Comparison of ENCODE assay signal across 16 cellular contexts in the genomic region with DNA sequence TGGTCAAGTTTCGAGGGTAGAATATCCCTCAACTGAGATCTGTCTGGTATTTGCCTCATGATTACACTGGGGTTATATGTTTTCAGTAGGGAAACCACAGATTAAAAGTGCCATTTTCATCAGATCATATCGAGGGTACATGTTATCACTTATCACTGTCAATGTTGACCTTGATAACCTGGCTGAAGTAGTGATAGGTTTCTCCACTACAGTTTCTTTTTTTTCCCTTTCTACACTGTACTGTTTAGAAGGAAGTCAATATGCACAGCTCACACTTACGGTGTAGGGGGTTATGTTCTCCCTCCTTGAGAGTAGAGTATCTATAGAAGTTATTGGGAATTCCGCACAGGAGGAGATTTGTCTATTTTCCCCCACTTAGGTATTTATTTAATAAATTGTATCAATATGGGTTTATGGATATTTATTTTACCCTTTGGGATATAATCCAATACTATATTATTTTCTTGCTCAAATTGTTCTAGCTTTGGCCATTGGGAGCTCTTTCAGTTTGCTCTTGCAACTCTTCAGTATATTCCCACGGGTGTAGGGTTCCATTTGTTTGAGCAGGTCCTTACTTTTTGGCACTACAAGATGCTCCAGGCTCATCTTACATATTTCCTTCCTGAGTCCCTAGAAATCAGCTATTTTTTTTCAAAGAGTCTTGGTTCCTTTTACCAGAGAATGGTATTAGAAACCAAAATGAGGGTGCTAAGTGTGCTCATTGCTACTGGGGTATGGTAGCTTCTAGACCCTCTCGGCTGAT.
A peak's percentile ranks its signal among the peaks of the same experiment; 100 is the strongest.
DNase-seq lines count a peak whose midpoint lies in the region; ATAC-seq and TF ChIP-seq lines count a peak whose summit lies in the region.
"Had no signal": no experiment of that assay in that cellular context is flagged by ENCODE, and none has a peak within 500 bp of the region (broad histone marks: within the 10 kb centered on the region; RNA-seq: fewer than 3 reads in every experiment).

No MANE protein-coding gene starts in this region.

- no peaks in the 10 kb centered on the region for H3K27me3 ChIP-seq in gastrocnemius medialis
- H3K27me3 ChIP-seq: BLaER1 treated with 17β-estradiol and CSF1 and Interleukin-3, amounts not matched to agents 10 nM and 100 nM had no signal

- H3K27ac ChIP-seq in gastrocnemius medialis: peak overlapping the region; percentile 17 to 57 (median 35)
- H3K27ac ChIP-seq: BLaER1 treated with 17β-estradiol and CSF1 and Interleukin-3, amounts not matched to agents 10 nM and 100 nM had no signal

- H3K27me3 Mint-ChIP-seq in activated naive CD8-positive, alpha-beta T cell treated with anti-CD3 and anti-CD28 coated beads, Interleukin-2, amount 10 ng/mL, durations not matched to agents 7 days and 5 days: no peaks in the 10 kb centered on the region
- no peaks in the 10 kb centered on the region for H3K27me3 Mint-ChIP-seq in activated naive CD8-positive, alpha-beta T cell treated with anti-CD3 and anti-CD28 coated beads, Interleukin-2, amount 50 U/mL, for 24 hours
- H3K27me3 Mint-ChIP-seq in nephron progenitor cell (ENCODE audit: low read depth, poor library complexity): no peaks in the 10 kb centered on the region
- H3K27me3 Mint-ChIP-seq: CD4-positive, CD25-positive, alpha-beta regulatory T cell had no signal

- in situ Hi-C loops in gastrocnemius medialis (cut with MboI; ENCODE audit: low sequenced_read_pairs in 4 of 4): loop anchor here (25.0 kb wide), 1 partner anchor 335 kb away; no protein-coding TSS in a partner anchor

- H3K4me3 ChIP-seq in fibroblast of mammary gland (ENCODE audit: control insufficient read depth, low read depth, low read length) (no peak overlapping the region), gastrocnemius medialis (no peak overlapping the region)
- H3K4me3 ChIP-seq: BLaER1 treated with 17β-estradiol and CSF1 and Interleukin-3, amounts not matched to agents 10 nM and 100 nM; GM23338 had no signal

- H3K27ac Mint-ChIP-seq in activated naive CD8-positive, alpha-beta T cell treated with anti-CD3 and anti-CD28 coated beads, Interleukin-2, amount 10 ng/mL, durations not matched to agents 7 days and 5 days: peak overlapping the region; percentile 3
- H3K27ac Mint-ChIP-seq in activated naive CD8-positive, alpha-beta T cell treated with anti-CD3 and anti-CD28 coated beads, Interleukin-2, amount 50 U/mL, for 24 hours: no peak overlapping the region
- H3K27ac Mint-ChIP-seq in nephron progenitor cell: no peak overlapping the region
- H3K27ac Mint-ChIP-seq: CD4-positive, CD25-positive, alpha-beta regulatory T cell; GM23338 had no signal

- peaks cover 6 to 20% of the 10 kb centered on the region in 2 donors for H3K4me1 ChIP-seq in gastrocnemius medialis
- H3K4me1 ChIP-seq: BLaER1 treated with 17β-estradiol and CSF1 and Interleukin-3, amounts not matched to agents 10 nM and 100 nM had no signal

- no peaks in the 10 kb centered on the region for H3K9me3 ChIP-seq in gastrocnemius medialis

- peaks cover 2% of the 10 kb centered on the region for H3K9me3 Mint-ChIP-seq in activated naive CD8-positive, alpha-beta T cell treated with anti-CD3 and anti-CD28 coated beads, Interleukin-2, amount 10 ng/mL, durations not matched to agents 7 days and 5 days
- no peaks in the 10 kb centered on the region for H3K9me3 Mint-ChIP-seq in activated naive CD8-positive, alpha-beta T cell treated with anti-CD3 and anti-CD28 coated beads, Interleukin-2, amount 50 U/mL, for 24 hours
- H3K9me3 Mint-ChIP-seq in nephron progenitor cell: peaks cover 58% of the 10 kb centered on the region
- H3K9me3 Mint-ChIP-seq: GM23338 had no signal

- POLR2A ChIA-PET in activated naive CD8-positive, alpha-beta T cell treated with anti-CD3 and anti-CD28 coated beads, Interleukin-2, amount 10 ng/mL, durations not matched to agents 7 days and 5 days (lab: Charles Lee): no interaction called here

- ATAC-seq in activated naive CD8-positive, alpha-beta T cell treated with anti-CD3 and anti-CD28 coated beads, Interleukin-2, amount 10 ng/mL, durations not matched to agents 7 days and 5 days (ENCODE audit: low read depth): no peak
- no peak for ATAC-seq in activated naive CD8-positive, alpha-beta T cell treated with anti-CD3 and anti-CD28 coated beads, Interleukin-2, amount 50 U/mL, for 24 hours
- ATAC-seq in gastrocnemius medialis (peak in 1 of 2 donors; percentile 61), GM19463 (IDR thresholded peaks at IDR 0.05; ENCODE audit: unreplicated experiment) (no peak)
- ATAC-seq: GM23338 had no signal

- H3K36me3 ChIP-seq in gastrocnemius medialis: no peaks in the 10 kb centered on the region

- no peak overlapping the region for H3K4me3 Mint-ChIP-seq in activated naive CD8-positive, alpha-beta T cell treated with anti-CD3 and anti-CD28 coated beads, Interleukin-2, amount 10 ng/mL, durations not matched to agents 7 days and 5 days
- H3K4me3 Mint-ChIP-seq in activated naive CD8-positive, alpha-beta T cell treated with anti-CD3 and anti-CD28 coated beads, Interleukin-2, amount 50 U/mL, for 24 hours: no peak overlapping the region
- peak overlapping the region; percentile 7 for H3K4me3 Mint-ChIP-seq in nephron progenitor cell
- H3K4me3 Mint-ChIP-seq: CD4-positive, CD25-positive, alpha-beta regulatory T cell; GM23338 had no signal

- DNase-seq in activated naive CD8-positive, alpha-beta T cell treated with anti-CD3 and anti-CD28 coated beads, Interleukin-2, amount 10 ng/mL, durations not matched to agents 7 days and 5 days: no peak
- no peak for DNase-seq in activated naive CD8-positive, alpha-beta T cell treated with anti-CD3 and anti-CD28 coated beads, Interleukin-2, amount 50 U/mL, for 24 hours
- DNase-seq in fibroblast of mammary gland (ENCODE audit: low read depth) (peak; percentile 40), nephron progenitor cell (no peak), gastrocnemius medialis (no peak), anterior cingulate cortex (lab: John Stamatoyannopoulos, UW) (no peak), GM20000 (ENCODE audit: low spot score) (no peak)
- DNase-seq: 8988T; ACHN; CD4-positive, CD25-positive, alpha-beta regulatory T cell; DMS53; GF-D8; H7 had no signal

- H3K36me3 Mint-ChIP-seq in activated naive CD8-positive, alpha-beta T cell treated with anti-CD3 and anti-CD28 coated beads, Interleukin-2, amount 10 ng/mL, durations not matched to agents 7 days and 5 days: peaks cover 71% of the 10 kb centered on the region
- H3K36me3 Mint-ChIP-seq in activated naive CD8-positive, alpha-beta T cell treated with anti-CD3 and anti-CD28 coated beads, Interleukin-2, amount 50 U/mL, for 24 hours (ENCODE audit: low read depth): peaks cover 60% of the 10 kb centered on the region
- H3K36me3 Mint-ChIP-seq in nephron progenitor cell (ENCODE audit: low read depth): peaks cover 87% of the 10 kb centered on the region

- intact Hi-C loops in gastrocnemius medialis (cut with DNase I; ENCODE audit: low total_unique reads): no loop called here

- no peak for TF ChIP-seq CTCF in fibroblast of mammary gland (conservative IDR thresholded peaks at IDR 0.05; ENCODE audit: control insufficient read depth, insufficient read depth, low read depth, low read length)
- no peak for TF ChIP-seq CTCF in nephron progenitor cell (IDR thresholded peaks at IDR 0.05)
- TF ChIP-seq CTCF in gastrocnemius medialis (IDR thresholded peaks at IDR 0.05 in 4 of 5, conservative IDR thresholded peaks at IDR 0.05 in 1 of 5): no peak
- no peak for TF ChIP-seq CTCF in GM20000 (IDR thresholded peaks at IDR 0.05; ENCODE audit: extremely low read depth, missing control alignments)

- TF ChIP-seq POLR2A in gastrocnemius medialis (IDR thresholded peaks at IDR 0.05): no peak

- H3K4me1 Mint-ChIP-seq in activated naive CD8-positive, alpha-beta T cell treated with anti-CD3 and anti-CD28 coated beads, Interleukin-2, amount 10 ng/mL, durations not matched to agents 7 days and 5 days: peaks cover 52% of the 10 kb centered on the region
- peaks cover 46% of the 10 kb centered on the region for H3K4me1 Mint-ChIP-seq in activated naive CD8-positive, alpha-beta T cell treated with anti-CD3 and anti-CD28 coated beads, Interleukin-2, amount 50 U/mL, for 24 hours
- peaks cover 31% of the 10 kb centered on the region for H3K4me1 Mint-ChIP-seq in nephron progenitor cell
- H3K4me1 Mint-ChIP-seq: GM23338 had no signal
